In the genomic region with DNA sequence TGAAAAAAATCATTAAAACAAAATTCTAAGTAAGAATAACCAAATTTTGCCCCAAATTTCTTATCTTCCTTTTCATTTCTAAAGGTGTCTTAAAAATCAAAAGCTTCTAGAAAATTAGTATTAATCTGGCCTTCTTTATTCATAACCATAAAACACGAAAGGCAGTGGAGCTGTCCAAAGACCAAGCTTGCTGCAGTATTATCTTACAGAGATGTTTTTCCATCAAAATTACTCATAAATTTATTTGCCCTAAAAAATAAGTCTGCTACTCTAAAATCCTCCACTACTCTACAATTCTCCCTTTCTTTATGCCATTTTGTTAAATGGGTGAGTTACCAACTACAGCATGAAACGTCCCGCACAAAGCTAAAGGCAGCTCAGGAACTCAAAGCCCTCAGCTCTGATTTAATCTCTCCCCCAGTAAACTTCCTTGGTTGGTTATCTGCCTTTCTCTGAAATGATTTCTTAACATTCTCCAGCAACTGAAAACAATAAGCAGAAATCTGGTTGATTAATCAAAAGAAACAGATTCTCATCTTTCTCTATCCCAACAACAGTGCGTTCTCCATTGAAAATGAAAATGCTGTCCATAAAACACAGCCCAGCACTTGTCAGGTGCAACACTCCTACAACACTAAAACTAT, we compare ENCODE assay signal across 21 cellular contexts. TPM values are rescaled to one million over a fixed set of nuclear protein-coding genes. Genes with fewer than 3 reads are reported as not detected.
DNase-seq lines count a peak whose midpoint lies in the region; ATAC-seq, FAIRE-seq and TF ChIP-seq lines count a peak whose summit lies in the region.
"Had no signal": no experiment of that assay in that cellular context is flagged by ENCODE, and none has a peak within 500 bp of the region (broad histone marks: within the 10 kb centered on the region; RNA-seq: fewer than 3 reads in every experiment).

No MANE protein-coding gene starts in this region.

- no peak overlapping the region for H4K91ac ChIP-seq in H9 (ENCODE audit: insufficient read length, low read depth, low read length)
- H4K91ac ChIP-seq in H1 (replicated peaks; ENCODE audit: insufficient read length, low read length): no peak overlapping the region

- peaks cover 14% of the 10 kb centered on the region for H3F3A ChIP-seq in MM.1S (ENCODE audit: insufficient read depth, low read length)

- H3K4me1 ChIP-seq in H9 (ENCODE audit: insufficient read depth, low read length): peaks cover 9% of the 10 kb centered on the region; the same call in 1 of the 2 replicates
- peaks cover 9% of the 10 kb centered on the region for H3K4me1 ChIP-seq in MM.1S (ENCODE audit: low read length)
- peaks cover 0 to 11% (median 4%) of the 10 kb centered on the region in 4 experiments; a peak in 4 of 7 replicates for H3K4me1 ChIP-seq in H1 (replicated peaks in 1 of 4; ENCODE audit: control insufficient read depth in 3 of 4, insufficient read depth in 4 of 4, low read length in 3 of 4)
- H3K4me1 ChIP-seq in parathyroid adenoma: peaks cover 10% of the 10 kb centered on the region
- H3K4me1 ChIP-seq in gastrocnemius medialis: peaks cover 8 to 22% of the 10 kb centered on the region in 2 donors

- H2BK20ac ChIP-seq in H9 (ENCODE audit: low read depth, low read length, poor library complexity, severe bottlenecking) (peak overlapping the region; percentile 15), H1 (ENCODE audit: low read length) (no peak overlapping the region)

- H3K4me3 Mint-ChIP-seq in H9: no peak overlapping the region
- H3K4me3 Mint-ChIP-seq: effector memory CD8-positive, alpha-beta T cell; immature natural killer cell had no signal

- no peaks in the 10 kb centered on the region for H3K36me3 ChIP-seq in MM.1S (replicated peaks; ENCODE audit: insufficient read depth, low read length)
- no peaks in the 10 kb centered on the region; a peak in 1 of 8 replicates for H3K36me3 ChIP-seq in H1 (ENCODE audit: control insufficient read depth in 2 of 4, insufficient read depth in 4 of 4, low read length in 3 of 4)
- H3K36me3 ChIP-seq in parathyroid adenoma (ENCODE audit: control insufficient read depth, insufficient read depth, low read length): no peaks in the 10 kb centered on the region
- no peaks in the 10 kb centered on the region for H3K36me3 ChIP-seq in gastrocnemius medialis
- H3K36me3 ChIP-seq: transverse colon had no signal

- no peak overlapping the region for H3K4ac ChIP-seq in H9 (ENCODE audit: low read depth, low read length)
- no peak overlapping the region for H3K4ac ChIP-seq in H1 (replicated peaks; ENCODE audit: insufficient read length, low read depth, low read length)

- H3K27me3 Mint-ChIP-seq in H9 (ENCODE audit: low read depth): no peaks in the 10 kb centered on the region
- H3K27me3 Mint-ChIP-seq: effector memory CD8-positive, alpha-beta T cell had no signal

- no peak overlapping the region for H2AK5ac ChIP-seq in H9 (ENCODE audit: insufficient read length, low read length)
- H2AK5ac ChIP-seq in H1 (ENCODE audit: low read depth, low read length): no peak overlapping the region

- peaks cover 15% of the 10 kb centered on the region for H3K23me2 ChIP-seq in H9 (ENCODE audit: insufficient read length, low read depth, low read length, poor library complexity, severe bottlenecking)
- peaks cover 14% of the 10 kb centered on the region for H3K23me2 ChIP-seq in H1 (ENCODE audit: low read depth, low read length)

- in situ Hi-C loops in gastrocnemius medialis (cut with MboI; ENCODE audit: low sequenced_read_pairs in 4 of 4): no loop called here

- TF ChIP-seq RAD21 in H1 (IDR thresholded peaks at IDR 0.05 in 1 of 2, conservative IDR thresholded peaks at IDR 0.05 in 1 of 2; ENCODE audit: low read depth in 2 of 2, low read length in 2 of 2): no peak

- H3K27me3 ChIP-seq in H9 (ENCODE audit: insufficient read depth, low read length) (no peaks in the 10 kb centered on the region), MM.1S (replicated peaks; ENCODE audit: insufficient read depth, low read length) (no peaks in the 10 kb centered on the region), H1 (replicated peaks in 1 of 4; ENCODE audit: control insufficient read depth in 3 of 4, extremely low read depth in 1 of 4, insufficient read depth in 3 of 4, low read length in 3 of 4) (no peaks in the 10 kb centered on the region), parathyroid adenoma (ENCODE audit: control insufficient read depth, insufficient read depth, low read length) (no peaks in the 10 kb centered on the region), gastrocnemius medialis (no peaks in the 10 kb centered on the region)
- H3K27me3 ChIP-seq: body of pancreas, transverse colon had no signal

- H2BK5ac ChIP-seq in H9 (ENCODE audit: insufficient read length, low read length) (no peak overlapping the region), H1 (ENCODE audit: low read depth, low read length) (no peak overlapping the region)

- H3K18ac ChIP-seq in H9 (ENCODE audit: insufficient read length, low read depth, low read length) (no peak overlapping the region), H1 (ENCODE audit: extremely low read depth, low read length) (no peak overlapping the region)

- H3K36me3 Mint-ChIP-seq in H9 (ENCODE audit: insufficient read depth in 1 of 3, low read depth in 3 of 3): peaks cover 0 to 5% (median 0%) of the 10 kb centered on the region in 3 experiments; a peak in 1 of 7 replicates
- H3K36me3 Mint-ChIP-seq: immature natural killer cell had no signal

- no peak for TF ChIP-seq POLR2A in H1 (IDR thresholded peaks at IDR 0.05; ENCODE audit: control extremely low read depth in 1 of 2, low read depth in 2 of 2, low read length in 2 of 2)
- TF ChIP-seq POLR2A in gastrocnemius medialis (IDR thresholded peaks at IDR 0.05): no peak

- intact Hi-C loops in gastrocnemius medialis (cut with DNase I; ENCODE audit: low total_unique reads): no loop called here

- no CpG with 5 or more reads among the region's 4 CpGs for WGBS in H9 (ENCODE audit: extremely low coverage, insufficient read length, low lambda C conversion rate)
- WGBS in H1 (ENCODE audit: extremely low coverage in 1 of 2, insufficient coverage in 1 of 2, insufficient read length in 1 of 2, insufficient replicate concordance in 2 of 2, low coverage in 1 of 2, low lambda C conversion rate in 2 of 2, missing lambda C conversion rate in 1 of 2), 2 experiments: 69% methylated on average over 4 of the region's 4 CpGs; no CpG with 5 or more reads in 1 of the 2 experiments

- no peak overlapping the region for H3K14ac ChIP-seq in H9 (ENCODE audit: insufficient read depth, low read length)
- no peak overlapping the region for H3K14ac ChIP-seq in H1 (ENCODE audit: insufficient read length)

- H3K9me2 ChIP-seq in MM.1S (replicated peaks; ENCODE audit: insufficient read depth, low read length): no peaks in the 10 kb centered on the region

- no peak for TF ChIP-seq CTCF in H9 (conservative IDR thresholded peaks at IDR 0.05)
- TF ChIP-seq CTCF in MM.1S (IDR thresholded peaks at IDR 0.05; ENCODE audit: low read length): no peak
- TF ChIP-seq CTCF in H1 (IDR thresholded peaks at IDR 0.05; ENCODE audit: control extremely low read depth in 1 of 3, insufficient read depth in 1 of 3, low read depth in 1 of 3, low read length in 3 of 3): no peak
- TF ChIP-seq CTCF in parathyroid adenoma (IDR thresholded peaks at IDR 0.05): no peak
- no peak for TF ChIP-seq CTCF in gastrocnemius medialis (IDR thresholded peaks at IDR 0.05 in 4 of 5, conservative IDR thresholded peaks at IDR 0.05 in 1 of 5)

- H3K23ac ChIP-seq in H9 (ENCODE audit: insufficient read length, low read depth, low read length) (no peak overlapping the region), H1 (ENCODE audit: insufficient read length) (no peak overlapping the region)

- H3K9me3 Mint-ChIP-seq in H9: no peaks in the 10 kb centered on the region
- H3K9me3 Mint-ChIP-seq: effector memory CD8-positive, alpha-beta T cell; immature natural killer cell; nephron had no signal

- ATAC-seq in gastrocnemius medialis: no peak
- ATAC-seq: body of pancreas; effector memory CD8-positive, alpha-beta T cell; HCT116; left ventricle myocardium superior had no signal

- H3T11ph ChIP-seq in H9 (ENCODE audit: low read length): no peak overlapping the region

- H3K27ac ChIP-seq in H9 (ENCODE audit: insufficient read length, low read depth, low read length) (no peak overlapping the region), MM.1S (ENCODE audit: low read length) (no peak overlapping the region), H1 (ENCODE audit: low read depth, low read length) (no peak overlapping the region), parathyroid adenoma (peak overlapping the region; percentile 55), gastrocnemius medialis (no peak overlapping the region)
- H3K27ac ChIP-seq: body of pancreas, skin epidermis, transverse colon had no signal

- H4K5ac ChIP-seq in H9 (ENCODE audit: insufficient read length, low read depth, low read length) (no peak overlapping the region), H1 (ENCODE audit: insufficient read length, low read depth, low read length) (no peak overlapping the region)

- H3K56ac ChIP-seq in H9 (ENCODE audit: insufficient read length, low read depth, low read length) (no peak overlapping the region), H1 (replicated peaks; ENCODE audit: insufficient read length, low read depth, low read length) (no peak overlapping the region)

- FAIRE-seq in H1 (lab: Jason Lieb, UNC): no peak
- FAIRE-seq: TTC549 had no signal

- H3K79me1 ChIP-seq in H9 (ENCODE audit: insufficient read depth, low read depth, low read length, poor library complexity, severe bottlenecking) (no peaks in the 10 kb centered on the region), H1 (ENCODE audit: low read depth, low read length) (no peaks in the 10 kb centered on the region)

- peaks cover 15 to 18% of the 10 kb centered on the region in 2 experiments for H3K4me1 Mint-ChIP-seq in H9

- DNase-seq in H9 (no peak), MM.1S (no peak), H1 (ENCODE audit: low read depth in 1 of 2, low spot score in 2 of 2) (no peak), gastrocnemius medialis (no peak), NCI-H1105 (lab: John Stamatoyannopoulos, UW) (no peak), NCI-H1092 (lab: John Stamatoyannopoulos, UW) (no peak)
- DNase-seq: activated CD4-positive, alpha-beta T cell treated with anti-CD3 and anti-CD28 coated beads, Interleukin-2, amount 50 U/mL, for 1 hour; activated CD8-positive, alpha-beta memory T cell treated with anti-CD3 and anti-CD28 coated beads, Interleukin-2, amount 50 U/mL, for 4 hours; body of pancreas; effector memory CD8-positive, alpha-beta T cell; immature natural killer cell; left ventricle myocardium superior; midbrain; NCI-H1930; stimulated activated naive CD4-positive, alpha-beta T cell treated with Interleukin-2 at 50 U/mL for 16 hours; transverse colon had no signal

- no peaks in the 10 kb centered on the region for H3K9me3 ChIP-seq in H9 (ENCODE audit: control insufficient read depth, low read depth, low read length)
- H3K9me3 ChIP-seq in MM.1S (replicated peaks; ENCODE audit: insufficient read depth, low read length): no peaks in the 10 kb centered on the region
- no peaks in the 10 kb centered on the region for H3K9me3 ChIP-seq in H1 (ENCODE audit: insufficient read depth in 2 of 2, low read depth in 1 of 2, low read length in 1 of 2)
- H3K9me3 ChIP-seq in parathyroid adenoma (ENCODE audit: control insufficient read depth, low read length): no peaks in the 10 kb centered on the region
- H3K9me3 ChIP-seq in gastrocnemius medialis: no peaks in the 10 kb centered on the region
- H3K9me3 ChIP-seq: body of pancreas, transverse colon had no signal

- CTCF ChIA-PET in H1 (lab: Charles Lee; ENCODE audit: partially characterized antibody): interaction anchor here (0.9 to 1.5 kb wide), 4 partner anchors 29 to 106 kb away, joined by 3 to 7 read pairs (median 4); a partner anchor contains a TSS

- no peak overlapping the region for H2BK120ac ChIP-seq in H9 (ENCODE audit: low read depth, low read length, poor library complexity, severe bottlenecking)
- H2BK120ac ChIP-seq in H1 (replicated peaks; ENCODE audit: low read depth, low read length): no peak overlapping the region

- H3K27ac Mint-ChIP-seq in H9: no peak overlapping the region
- H3K27ac Mint-ChIP-seq: effector memory CD8-positive, alpha-beta T cell; nephron had no signal

- no peaks in the 10 kb centered on the region for H4K20me1 ChIP-seq in H9 (ENCODE audit: control insufficient read depth, insufficient read depth, insufficient read length)
- H4K20me1 ChIP-seq in MM.1S (ENCODE audit: insufficient read depth, low read length): no peaks in the 10 kb centered on the region
- H4K20me1 ChIP-seq in H1 (replicated peaks in 1 of 2; ENCODE audit: control insufficient read depth in 1 of 2, insufficient read depth in 2 of 2, low read length in 2 of 2): no peaks in the 10 kb centered on the region

- no peak for TF ChIP-seq EP300 in H1 (IDR thresholded peaks at IDR 0.05; ENCODE audit: borderline replicate concordance in 1 of 2, low read depth in 2 of 2, low read length in 2 of 2)

- H2BK12ac ChIP-seq in H9 (ENCODE audit: insufficient read length, low read depth, low read length) (no peak overlapping the region), H1 (ENCODE audit: low read depth, low read length) (no peak overlapping the region)

- POLR2A ChIA-PET in H1 (lab: Charles Lee; ENCODE audit: partially characterized antibody): interaction anchor here (1.0 to 1.7 kb wide), 3 partner anchors 28 to 158 kb away, joined by 3 to 4 read pairs (median 3); a partner anchor contains a TSS

- H2BK15ac ChIP-seq in H9 (ENCODE audit: low read depth, low read length) (no peak overlapping the region), H1 (ENCODE audit: low read length) (no peak overlapping the region)

- no peak overlapping the region for H4K8ac ChIP-seq in H9 (replicated peaks; ENCODE audit: insufficient read length, low read depth, low read length)
- H4K8ac ChIP-seq in H1 (ENCODE audit: extremely low read depth, insufficient read depth, low read length): no peak overlapping the region

- H3K9ac ChIP-seq in H9 (ENCODE audit: extremely low read depth, insufficient read length, low read length) (peak overlapping the region; percentile 81), MM.1S (ENCODE audit: low read length) (no peak overlapping the region), H1 (replicated peaks in 1 of 4; ENCODE audit: extremely low read depth in 1 of 4, low read depth in 3 of 4, low read length in 3 of 4) (peak overlapping the region in 1 of 4 experiments; percentile 74; a peak in 2 of 7 replicates), parathyroid adenoma (no peak overlapping the region)

- no peaks in the 10 kb centered on the region; the same call in 1 of the 2 replicates for H3K79me2 ChIP-seq in H9 (ENCODE audit: insufficient read depth, low read length)
- peaks cover 46% of the 10 kb centered on the region for H3K79me2 ChIP-seq in MM.1S (ENCODE audit: low read length)
- peaks cover 0 to 52% of the 10 kb centered on the region in 2 experiments; a peak in 3 of 4 replicates for H3K79me2 ChIP-seq in H1 (ENCODE audit: control insufficient read depth in 1 of 2, insufficient read depth in 2 of 2, low read length in 2 of 2)
- peaks cover 2% of the 10 kb centered on the region for H3K79me2 ChIP-seq in parathyroid adenoma

- H2AFZ ChIP-seq in H9 (ENCODE audit: low read length): no peak overlapping the region
- no peak overlapping the region for H2AFZ ChIP-seq in MM.1S (ENCODE audit: low read length)
- H2AFZ ChIP-seq in H1 (ENCODE audit: low read length): no peak overlapping the region
- H2AFZ ChIP-seq in parathyroid adenoma: peak overlapping the region; percentile 89

- H3K4me3 ChIP-seq in MM.1S (ENCODE audit: low read length): no peak overlapping the region
- H3K4me3 ChIP-seq in H1 (ENCODE audit: extremely low read depth in 1 of 4, insufficient read depth in 2 of 4, low read depth in 3 of 4, low read length in 4 of 4): peak overlapping the region; percentile 24 to 95 (median 64); a peak in 6 of 8 replicates
- H3K4me3 ChIP-seq in parathyroid adenoma (ENCODE audit: low read depth, low read length): peak overlapping the region; percentile 6
- H3K4me3 ChIP-seq in gastrocnemius medialis: no peak overlapping the region
- H3K4me3 ChIP-seq: body of pancreas, skin epidermis, transverse colon had no signal

- H3K4me2 ChIP-seq in H9 (ENCODE audit: insufficient read depth, insufficient read length, low read length) (peak overlapping the region; percentile 97), MM.1S (ENCODE audit: low read depth, low read length) (peak overlapping the region; percentile 98; the same call in 1 of the 2 replicates), H1 (ENCODE audit: insufficient read depth in 1 of 2, low read depth in 2 of 2, low read length in 2 of 2) (peak overlapping the region; percentile 96 to 100), parathyroid adenoma (ENCODE audit: low read length) (peak overlapping the region; percentile 42)

RNA-seq across cellular contexts. Expression of a gene that starts 2.1 kb away (rescaled TPM):
- total RNA-seq in H9 (2021) (18.7 and 19.0 TPM in 2 replicates), gastrocnemius medialis (1 to 10 TPM in 2 of 4 donors, under 1 TPM in 2; 0.27 to 2.8 (median 1.1) TPM)
- 21.1 and 24.4 TPM in 2 replicates for total RNA-seq in H1 (2021; fragmentation: NEBNext Ultra II Directional; extraction: Animal tissue kit (Norgen Biotek cat#: 25700))
- 6.9 and 10.8 TPM in 2 replicates for polyA plus RNA-seq in H1 (2011; rRNA removed)
- 13.0 TPM for polyA plus RNA-seq in H1 (2011; cell fraction: cytosol; rRNA removed)
- polyA plus RNA-seq in H1 (2011; cell fraction: nucleus; rRNA removed): 22.0 TPM
- polyA plus RNA-seq in H1 (2012, experiment 1 of 2): 15.7 to 27.2 TPM (median 20.7 TPM) in 4 replicates
- 1.6 TPM for polyA plus RNA-seq in H1 (2012, experiment 2 of 2)
- polyA plus RNA-seq in H1 (2013, experiment 1 of 2): 10.4 TPM
- 8.7 TPM for polyA plus RNA-seq in H1 (2013, experiment 2 of 2)
- polyA minus RNA-seq in H1 (2011; rRNA and poly(A)+ RNA removed): 10.2 and 12.0 TPM in 2 replicates
- 9.2 TPM for polyA minus RNA-seq in H1 (2011; cell fraction: cytosol; rRNA and poly(A)+ RNA removed)
- polyA minus RNA-seq in H1 (2011; cell fraction: nucleus; rRNA and poly(A)+ RNA removed): 14.2 TPM

RNA-seq across cellular contexts. Expression of a gene that starts 27.9 kb away (rescaled TPM):
- total RNA-seq in H9 (2021): 28.9 and 29.9 TPM in 2 replicates
- total RNA-seq in H1 (2021; fragmentation: NEBNext Ultra II Directional; extraction: Animal tissue kit (Norgen Biotek cat#: 25700)): 38.7 and 42.9 TPM in 2 replicates
- polyA plus RNA-seq in H1 (2011; rRNA removed): 46.6 and 51.8 TPM in 2 replicates
- 50.1 TPM for polyA plus RNA-seq in H1 (2011; cell fraction: cytosol; rRNA removed)
- 39.8 TPM for polyA plus RNA-seq in H1 (2011; cell fraction: nucleus; rRNA removed)
- 30.8 to 38.3 TPM (median 36.3 TPM) in 4 replicates for polyA plus RNA-seq in H1 (2012, experiment 1 of 2)
- polyA plus RNA-seq in H1 (2012, experiment 2 of 2): 6.6 TPM
- polyA plus RNA-seq in H1 (2013, experiment 1 of 2): 20.7 TPM
- 21.7 TPM for polyA plus RNA-seq in H1 (2013, experiment 2 of 2)
- 55.4 and 56.5 TPM in 2 replicates for polyA minus RNA-seq in H1 (2011; rRNA and poly(A)+ RNA removed)
- 23.5 TPM for polyA minus RNA-seq in H1 (2011; cell fraction: cytosol; rRNA and poly(A)+ RNA removed)
- polyA minus RNA-seq in H1 (2011; cell fraction: nucleus; rRNA and poly(A)+ RNA removed): 24.5 TPM
- total RNA-seq in gastrocnemius medialis: 10 to 100 TPM; 11.5 to 16.5 (median 12.1) TPM

RNA-seq across cellular contexts. Expression of a gene that starts 28.3 kb away (rescaled TPM):
- total RNA-seq in H9 (2021): 71.1 and 74.2 TPM in 2 replicates
- total RNA-seq in H1 (2021; fragmentation: NEBNext Ultra II Directional; extraction: Animal tissue kit (Norgen Biotek cat#: 25700)): 43.9 and 49.2 TPM in 2 replicates
- polyA plus RNA-seq in H1 (2011; rRNA removed): 37.3 and 42.8 TPM in 2 replicates
- 43.0 TPM for polyA plus RNA-seq in H1 (2011; cell fraction: cytosol; rRNA removed)
- 67.7 TPM for polyA plus RNA-seq in H1 (2011; cell fraction: nucleus; rRNA removed)
- 38.5 to 46.6 TPM (median 45.2 TPM) in 4 replicates for polyA plus RNA-seq in H1 (2012, experiment 1 of 2)
- 50.3 TPM for polyA plus RNA-seq in H1 (2012, experiment 2 of 2)
- 24.2 TPM for polyA plus RNA-seq in H1 (2013, experiment 1 of 2)
- polyA plus RNA-seq in H1 (2013, experiment 2 of 2): 23.7 TPM
- polyA minus RNA-seq in H1 (2011; rRNA and poly(A)+ RNA removed): 44.1 and 47.7 TPM in 2 replicates
- 27.4 TPM for polyA minus RNA-seq in H1 (2011; cell fraction: cytosol; rRNA and poly(A)+ RNA removed)
- 30.1 TPM for polyA minus RNA-seq in H1 (2011; cell fraction: nucleus; rRNA and poly(A)+ RNA removed)
- total RNA-seq in gastrocnemius medialis: 10 to 100 TPM in 3 of 4 donors, 1 to 10 TPM in 1; 8.0 to 16.6 (median 12.9) TPM

RNA-seq across cellular contexts. Expression of a gene that starts 48.6 kb away (rescaled TPM):
- total RNA-seq in H9 (2021) (24.2 and 25.3 TPM in 2 replicates), gastrocnemius medialis (10 to 100 TPM; 28.9 to 48.7 (median 44.7) TPM)
- 28.4 and 32.9 TPM in 2 replicates for total RNA-seq in H1 (2021; fragmentation: NEBNext Ultra II Directional; extraction: Animal tissue kit (Norgen Biotek cat#: 25700))
- 30.6 and 42.3 TPM in 2 replicates for polyA plus RNA-seq in H1 (2011; rRNA removed)
- polyA plus RNA-seq in H1 (2011; cell fraction: cytosol; rRNA removed): 27.6 TPM
- polyA plus RNA-seq in H1 (2011; cell fraction: nucleus; rRNA removed): 37.6 TPM
- polyA plus RNA-seq in H1 (2012, experiment 1 of 2): 21.0 to 25.7 TPM (median 25.5 TPM) in 4 replicates
- polyA plus RNA-seq in H1 (2012, experiment 2 of 2): 32.3 TPM
- 19.1 TPM for polyA plus RNA-seq in H1 (2013, experiment 1 of 2)
- polyA plus RNA-seq in H1 (2013, experiment 2 of 2): 17.0 TPM
- 14.9 and 20.3 TPM in 2 replicates for polyA minus RNA-seq in H1 (2011; rRNA and poly(A)+ RNA removed)
- 15.9 TPM for polyA minus RNA-seq in H1 (2011; cell fraction: cytosol; rRNA and poly(A)+ RNA removed)
- 17.5 TPM for polyA minus RNA-seq in H1 (2011; cell fraction: nucleus; rRNA and poly(A)+ RNA removed)

Comparison
In these comparisons a context has a peak if more than half of its experiments do, and no peak if none do; other contexts are left out.
1. H3K4me2 ChIP-seq: peak in every context shown above with its lines; median percentile 98 in MM.1S; 98 in H1; 97 in H9; 42 in parathyroid adenoma.
2. H3K4me3 ChIP-seq: peak in H1 (4 of 4) and parathyroid adenoma (single experiment); none in MM.1S (single experiment) and gastrocnemius medialis (0 of 4).